Comparison of ENCODE assay signal across 18 cellular contexts in the genomic region with DNA sequence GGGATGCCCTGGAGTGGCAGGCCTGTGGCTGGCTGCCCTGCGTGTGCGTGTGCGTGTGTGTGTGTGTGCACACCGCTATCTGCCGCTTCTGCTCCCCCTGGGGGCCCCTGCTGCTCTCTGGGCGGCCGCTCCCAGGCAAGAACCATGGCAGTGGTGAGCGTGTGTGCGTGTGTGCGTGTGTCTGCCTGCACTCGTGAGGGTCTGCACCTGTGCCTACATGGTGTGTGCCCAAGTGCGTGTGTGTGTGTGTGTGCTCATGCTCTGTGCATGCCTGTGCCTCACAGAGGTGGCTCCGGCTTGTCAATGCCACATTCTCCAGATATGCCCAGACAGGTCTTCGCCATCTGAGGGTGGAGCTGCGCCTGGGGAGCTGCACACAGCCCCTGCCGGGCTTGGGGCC.
"Had no signal": no experiment of that assay in that cellular context is flagged by ENCODE, and none has a peak within 500 bp of the region (broad histone marks: within the 10 kb centered on the region; RNA-seq: fewer than 3 reads in every experiment).

No MANE protein-coding gene starts in this region.

- H3K4me1 ChIP-seq: gastroesophageal sphincter, heart right ventricle, lower lobe of right lung had no signal

- H3K27ac ChIP-seq: gastroesophageal sphincter, heart right ventricle, lower lobe of right lung, neutrophil, thyroid gland had no signal

- H3K27ac Mint-ChIP-seq: dendritic cell treated with granulocyte-macrophage colony-stimulating factor and Interleukin-4, amounts not matched to agents 40 ng/mL and 50 ng/mL, for 4 days; naive thymus-derived CD4-positive, alpha-beta T cell; stimulated activated memory B cell treated with anti-CD40 and anti-IgM and Interleukin-4, amounts not matched to agents 10 μg/mL and 1 μg/mL and 100 μg/mL, for 72 hours; WTC11 had no signal

- H3K27me3 ChIP-seq: thyroid gland had no signal

- H3K36me3 Mint-ChIP-seq: stimulated activated memory B cell treated with anti-CD40 and anti-IgM and Interleukin-4, amounts not matched to agents 10 μg/mL and 1 μg/mL and 100 μg/mL, for 72 hours; WTC11 had no signal

- H3K27me3 Mint-ChIP-seq: naive thymus-derived CD4-positive, alpha-beta T cell had no signal

- ATAC-seq: gastroesophageal sphincter; heart right ventricle; left cardiac atrium; lower lobe of right lung; mucosa of descending colon; naive thymus-derived CD4-positive, alpha-beta T cell; stimulated activated memory B cell treated with anti-CD40 and anti-IgM and Interleukin-4, amounts not matched to agents 10 μg/mL and 1 μg/mL and 100 μg/mL, for 72 hours; WTC11 had no signal

- H3K4me1 Mint-ChIP-seq: stimulated activated memory B cell treated with anti-CD40 and anti-IgM and Interleukin-4, amounts not matched to agents 10 μg/mL and 1 μg/mL and 100 μg/mL, for 72 hours; WTC11 had no signal

- H3K4me3 Mint-ChIP-seq: dendritic cell treated with granulocyte-macrophage colony-stimulating factor and Interleukin-4, amounts not matched to agents 40 ng/mL and 50 ng/mL, for 4 days; naive thymus-derived CD4-positive, alpha-beta T cell; stimulated activated memory B cell treated with anti-CD40 and anti-IgM and Interleukin-4, amounts not matched to agents 10 μg/mL and 1 μg/mL and 100 μg/mL, for 72 hours; WTC11 had no signal

- DNase-seq: activated CD4-positive, alpha-beta T cell treated with anti-CD3 and anti-CD28 coated beads for 48 hours; activated CD8-positive, alpha-beta memory T cell treated with anti-CD3 and anti-CD28 coated beads, Interleukin-2, amount 50 U/mL, for 48 hours; activated naive CD4-positive, alpha-beta T cell; anterior cingulate cortex; effector memory CD4-positive, alpha-beta T cell; heart right ventricle; left cardiac atrium; lower lobe of right lung; mucosa of descending colon; naive thymus-derived CD4-positive, alpha-beta T cell; stimulated activated CD4-positive, alpha-beta T cell treated with anti-CD3 and anti-CD28 coated beads, Interleukin-2, amount 100 ng/mL, for 48 hours; T-helper 2 cell; thyroid gland had no signal
